In the genomic region with DNA sequence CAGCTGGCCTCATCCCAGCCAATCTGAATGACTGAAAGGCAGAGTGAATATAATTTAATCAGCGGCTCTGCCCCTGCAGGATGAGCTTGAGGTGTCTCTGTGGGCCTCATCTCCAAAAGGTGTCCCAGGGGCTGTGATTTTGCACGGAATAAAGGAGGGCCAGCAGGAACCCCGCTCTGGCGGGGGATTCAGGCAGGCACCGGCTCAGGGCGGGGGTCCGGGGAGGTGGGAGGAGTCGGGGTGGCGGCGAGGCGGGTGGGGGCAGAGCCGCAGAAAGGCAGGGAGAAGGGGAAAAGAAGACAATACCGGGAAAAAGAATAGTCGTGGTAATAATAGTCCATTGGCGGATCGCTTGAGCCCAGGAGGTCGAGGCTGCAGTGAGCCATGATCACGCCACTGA, we compare ENCODE assay signal across 2 cellular contexts.
TF ChIP-seq lines count a peak whose summit lies in the region.

No MANE protein-coding gene starts in this region.

TF ChIP-seq in SK-N-SH, 30 proteins besides CTCF, POLR2A, EP300 and RAD21 (continued from another document):
- TF ChIP-seq, protein P1, sequence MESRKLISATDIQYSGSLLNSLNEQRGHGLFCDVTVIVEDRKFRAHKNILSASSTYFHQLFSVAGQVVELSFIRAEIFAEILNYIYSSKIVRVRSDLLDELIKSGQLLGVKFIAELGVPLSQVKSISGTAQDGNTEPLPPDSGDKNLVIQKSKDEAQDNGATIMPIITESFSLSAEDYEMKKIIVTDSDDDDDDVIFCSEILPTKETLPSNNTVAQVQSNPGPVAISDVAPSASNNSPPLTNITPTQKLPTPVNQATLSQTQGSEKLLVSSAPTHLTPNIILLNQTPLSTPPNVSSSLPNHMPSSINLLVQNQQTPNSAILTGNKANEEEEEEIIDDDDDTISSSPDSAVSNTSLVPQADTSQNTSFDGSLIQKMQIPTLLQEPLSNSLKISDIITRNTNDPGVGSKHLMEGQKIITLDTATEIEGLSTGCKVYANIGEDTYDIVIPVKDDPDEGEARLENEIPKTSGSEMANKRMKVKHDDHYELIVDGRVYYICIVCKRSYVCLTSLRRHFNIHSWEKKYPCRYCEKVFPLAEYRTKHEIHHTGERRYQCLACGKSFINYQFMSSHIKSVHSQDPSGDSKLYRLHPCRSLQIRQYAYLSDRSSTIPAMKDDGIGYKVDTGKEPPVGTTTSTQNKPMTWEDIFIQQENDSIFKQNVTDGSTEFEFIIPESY (IDR thresholded peaks at IDR 0.05; ENCODE audit: borderline replicate concordance, low read depth) = no peak
- no peak for TF ChIP-seq RXRA (IDR thresholded peaks at IDR 0.05; ENCODE audit: borderline replicate concordance, low read depth)
- TF ChIP-seq GABPA (IDR thresholded peaks at IDR 0.05; ENCODE audit: low read depth) = no peak
- no peak for TF ChIP-seq ELF1 (IDR thresholded peaks at IDR 0.05)
- no peak for TF ChIP-seq EZH2phosphoT487 (IDR thresholded peaks at IDR 0.05; ENCODE audit: borderline replicate concordance, low read depth)
- TF ChIP-seq, protein P2, sequence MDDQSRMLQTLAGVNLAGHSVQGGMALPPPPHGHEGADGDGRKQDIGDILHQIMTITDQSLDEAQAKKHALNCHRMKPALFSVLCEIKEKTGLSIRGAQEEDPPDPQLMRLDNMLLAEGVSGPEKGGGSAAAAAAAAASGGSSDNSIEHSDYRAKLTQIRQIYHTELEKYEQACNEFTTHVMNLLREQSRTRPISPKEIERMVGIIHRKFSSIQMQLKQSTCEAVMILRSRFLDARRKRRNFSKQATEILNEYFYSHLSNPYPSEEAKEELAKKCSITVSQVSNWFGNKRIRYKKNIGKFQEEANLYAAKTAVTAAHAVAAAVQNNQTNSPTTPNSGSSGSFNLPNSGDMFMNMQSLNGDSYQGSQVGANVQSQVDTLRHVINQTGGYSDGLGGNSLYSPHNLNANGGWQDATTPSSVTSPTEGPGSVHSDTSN (IDR thresholded peaks at IDR 0.05) = no peak
- no peak for TF ChIP-seq TCF12 (IDR thresholded peaks at IDR 0.05)
- TF ChIP-seq GATA2 (CRISPR knock-in tag; IDR thresholded peaks at IDR 0.05) = no peak
- TF ChIP-seq, protein P3, sequence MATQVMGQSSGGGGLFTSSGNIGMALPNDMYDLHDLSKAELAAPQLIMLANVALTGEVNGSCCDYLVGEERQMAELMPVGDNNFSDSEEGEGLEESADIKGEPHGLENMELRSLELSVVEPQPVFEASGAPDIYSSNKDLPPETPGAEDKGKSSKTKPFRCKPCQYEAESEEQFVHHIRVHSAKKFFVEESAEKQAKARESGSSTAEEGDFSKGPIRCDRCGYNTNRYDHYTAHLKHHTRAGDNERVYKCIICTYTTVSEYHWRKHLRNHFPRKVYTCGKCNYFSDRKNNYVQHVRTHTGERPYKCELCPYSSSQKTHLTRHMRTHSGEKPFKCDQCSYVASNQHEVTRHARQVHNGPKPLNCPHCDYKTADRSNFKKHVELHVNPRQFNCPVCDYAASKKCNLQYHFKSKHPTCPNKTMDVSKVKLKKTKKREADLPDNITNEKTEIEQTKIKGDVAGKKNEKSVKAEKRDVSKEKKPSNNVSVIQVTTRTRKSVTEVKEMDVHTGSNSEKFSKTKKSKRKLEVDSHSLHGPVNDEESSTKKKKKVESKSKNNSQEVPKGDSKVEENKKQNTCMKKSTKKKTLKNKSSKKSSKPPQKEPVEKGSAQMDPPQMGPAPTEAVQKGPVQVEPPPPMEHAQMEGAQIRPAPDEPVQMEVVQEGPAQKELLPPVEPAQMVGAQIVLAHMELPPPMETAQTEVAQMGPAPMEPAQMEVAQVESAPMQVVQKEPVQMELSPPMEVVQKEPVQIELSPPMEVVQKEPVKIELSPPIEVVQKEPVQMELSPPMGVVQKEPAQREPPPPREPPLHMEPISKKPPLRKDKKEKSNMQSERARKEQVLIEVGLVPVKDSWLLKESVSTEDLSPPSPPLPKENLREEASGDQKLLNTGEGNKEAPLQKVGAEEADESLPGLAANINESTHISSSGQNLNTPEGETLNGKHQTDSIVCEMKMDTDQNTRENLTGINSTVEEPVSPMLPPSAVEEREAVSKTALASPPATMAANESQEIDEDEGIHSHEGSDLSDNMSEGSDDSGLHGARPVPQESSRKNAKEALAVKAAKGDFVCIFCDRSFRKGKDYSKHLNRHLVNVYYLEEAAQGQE (IDR thresholded peaks at IDR 0.05; ENCODE audit: low read depth, low read length) = no peak
- no peak for TF ChIP-seq MXI1 (IDR thresholded peaks at IDR 0.05; ENCODE audit: low read depth, low read length)
- TF ChIP-seq NFIC (IDR thresholded peaks at IDR 0.05; ENCODE audit: borderline replicate concordance) = no peak
TF ChIP-seq in SK-N-SH: peak in this region for 0.

TF ChIP-seq in SK-N-SH treated with all-trans-retinoic acid at 6 μM for 48 hours, 23 proteins besides CTCF, POLR2A, EP300 and RAD21 (continued from another document):
- TF ChIP-seq, protein P4, sequence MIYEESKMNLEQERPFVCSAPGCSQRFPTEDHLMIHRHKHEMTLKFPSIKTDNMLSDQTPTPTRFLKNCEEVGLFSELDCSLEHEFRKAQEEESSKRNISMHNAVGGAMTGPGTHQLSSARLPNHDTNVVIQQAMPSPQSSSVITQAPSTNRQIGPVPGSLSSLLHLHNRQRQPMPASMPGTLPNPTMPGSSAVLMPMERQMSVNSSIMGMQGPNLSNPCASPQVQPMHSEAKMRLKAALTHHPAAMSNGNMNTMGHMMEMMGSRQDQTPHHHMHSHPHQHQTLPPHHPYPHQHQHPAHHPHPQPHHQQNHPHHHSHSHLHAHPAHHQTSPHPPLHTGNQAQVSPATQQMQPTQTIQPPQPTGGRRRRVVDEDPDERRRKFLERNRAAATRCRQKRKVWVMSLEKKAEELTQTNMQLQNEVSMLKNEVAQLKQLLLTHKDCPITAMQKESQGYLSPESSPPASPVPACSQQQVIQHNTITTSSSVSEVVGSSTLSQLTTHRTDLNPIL (CRISPR knock-in tag; IDR thresholded peaks at IDR 0.05; ENCODE audit: low read depth) = no peak
- TF ChIP-seq ZFP3 (CRISPR knock-in tag; IDR thresholded peaks at IDR 0.05) (no peak), PPARA (CRISPR knock-in tag; IDR thresholded peaks at IDR 0.05; ENCODE audit: borderline replicate concordance) (no peak), SNAI2 (CRISPR knock-in tag; IDR thresholded peaks at IDR 0.05) (no peak), ISL1 (CRISPR knock-in tag; IDR thresholded peaks at IDR 0.05) (no peak), OSR1 (CRISPR knock-in tag; IDR thresholded peaks at IDR 0.05) (no peak), ZC3H10 (CRISPR knock-in tag; IDR thresholded peaks at IDR 0.05) (no peak), ZNF565 (CRISPR knock-in tag; conservative IDR thresholded peaks at IDR 0.05; ENCODE audit: low read depth) (no peak), CSDC2 (CRISPR knock-in tag; IDR thresholded peaks at IDR 0.05) (no peak), RARB (CRISPR knock-in tag; IDR thresholded peaks at IDR 0.05) (no peak), TOX (CRISPR knock-in tag; IDR thresholded peaks at IDR 0.05; ENCODE audit: borderline replicate concordance) (no peak), ARNTL (CRISPR knock-in tag; IDR thresholded peaks at IDR 0.05; ENCODE audit: borderline replicate concordance, low read depth) (no peak)
- TF ChIP-seq, protein P5, sequence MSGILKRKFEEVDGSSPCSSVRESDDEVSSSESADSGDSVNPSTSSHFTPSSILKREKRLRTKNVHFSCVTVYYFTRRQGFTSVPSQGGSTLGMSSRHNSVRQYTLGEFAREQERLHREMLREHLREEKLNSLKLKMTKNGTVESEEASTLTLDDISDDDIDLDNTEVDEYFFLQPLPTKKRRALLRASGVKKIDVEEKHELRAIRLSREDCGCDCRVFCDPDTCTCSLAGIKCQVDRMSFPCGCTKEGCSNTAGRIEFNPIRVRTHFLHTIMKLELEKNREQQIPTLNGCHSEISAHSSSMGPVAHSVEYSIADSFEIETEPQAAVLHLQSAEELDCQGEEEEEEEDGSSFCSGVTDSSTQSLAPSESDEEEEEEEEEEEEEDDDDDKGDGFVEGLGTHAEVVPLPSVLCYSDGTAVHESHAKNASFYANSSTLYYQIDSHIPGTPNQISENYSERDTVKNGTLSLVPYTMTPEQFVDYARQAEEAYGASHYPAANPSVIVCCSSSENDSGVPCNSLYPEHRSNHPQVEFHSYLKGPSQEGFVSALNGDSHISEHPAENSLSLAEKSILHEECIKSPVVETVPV (CRISPR knock-in tag; IDR thresholded peaks at IDR 0.05) = no peak
- TF ChIP-seq, protein P6, sequence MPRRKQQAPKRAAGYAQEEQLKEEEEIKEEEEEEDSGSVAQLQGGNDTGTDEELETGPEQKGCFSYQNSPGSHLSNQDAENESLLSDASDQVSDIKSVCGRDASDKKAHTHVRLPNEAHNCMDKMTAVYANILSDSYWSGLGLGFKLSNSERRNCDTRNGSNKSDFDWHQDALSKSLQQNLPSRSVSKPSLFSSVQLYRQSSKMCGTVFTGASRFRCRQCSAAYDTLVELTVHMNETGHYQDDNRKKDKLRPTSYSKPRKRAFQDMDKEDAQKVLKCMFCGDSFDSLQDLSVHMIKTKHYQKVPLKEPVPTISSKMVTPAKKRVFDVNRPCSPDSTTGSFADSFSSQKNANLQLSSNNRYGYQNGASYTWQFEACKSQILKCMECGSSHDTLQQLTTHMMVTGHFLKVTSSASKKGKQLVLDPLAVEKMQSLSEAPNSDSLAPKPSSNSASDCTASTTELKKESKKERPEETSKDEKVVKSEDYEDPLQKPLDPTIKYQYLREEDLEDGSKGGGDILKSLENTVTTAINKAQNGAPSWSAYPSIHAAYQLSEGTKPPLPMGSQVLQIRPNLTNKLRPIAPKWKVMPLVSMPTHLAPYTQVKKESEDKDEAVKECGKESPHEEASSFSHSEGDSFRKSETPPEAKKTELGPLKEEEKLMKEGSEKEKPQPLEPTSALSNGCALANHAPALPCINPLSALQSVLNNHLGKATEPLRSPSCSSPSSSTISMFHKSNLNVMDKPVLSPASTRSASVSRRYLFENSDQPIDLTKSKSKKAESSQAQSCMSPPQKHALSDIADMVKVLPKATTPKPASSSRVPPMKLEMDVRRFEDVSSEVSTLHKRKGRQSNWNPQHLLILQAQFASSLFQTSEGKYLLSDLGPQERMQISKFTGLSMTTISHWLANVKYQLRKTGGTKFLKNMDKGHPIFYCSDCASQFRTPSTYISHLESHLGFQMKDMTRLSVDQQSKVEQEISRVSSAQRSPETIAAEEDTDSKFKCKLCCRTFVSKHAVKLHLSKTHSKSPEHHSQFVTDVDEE (CRISPR knock-in tag; IDR thresholded peaks at IDR 0.05) = no peak
- TF ChIP-seq, protein P7, sequence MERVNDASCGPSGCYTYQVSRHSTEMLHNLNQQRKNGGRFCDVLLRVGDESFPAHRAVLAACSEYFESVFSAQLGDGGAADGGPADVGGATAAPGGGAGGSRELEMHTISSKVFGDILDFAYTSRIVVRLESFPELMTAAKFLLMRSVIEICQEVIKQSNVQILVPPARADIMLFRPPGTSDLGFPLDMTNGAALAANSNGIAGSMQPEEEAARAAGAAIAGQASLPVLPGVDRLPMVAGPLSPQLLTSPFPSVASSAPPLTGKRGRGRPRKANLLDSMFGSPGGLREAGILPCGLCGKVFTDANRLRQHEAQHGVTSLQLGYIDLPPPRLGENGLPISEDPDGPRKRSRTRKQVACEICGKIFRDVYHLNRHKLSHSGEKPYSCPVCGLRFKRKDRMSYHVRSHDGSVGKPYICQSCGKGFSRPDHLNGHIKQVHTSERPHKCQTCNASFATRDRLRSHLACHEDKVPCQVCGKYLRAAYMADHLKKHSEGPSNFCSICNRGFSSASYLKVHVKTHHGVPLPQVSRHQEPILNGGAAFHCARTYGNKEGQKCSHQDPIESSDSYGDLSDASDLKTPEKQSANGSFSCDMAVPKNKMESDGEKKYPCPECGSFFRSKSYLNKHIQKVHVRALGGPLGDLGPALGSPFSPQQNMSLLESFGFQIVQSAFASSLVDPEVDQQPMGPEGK (CRISPR knock-in tag; IDR thresholded peaks at IDR 0.05; ENCODE audit: borderline replicate concordance) = no peak
